In genomic region chr11:72684236-72684912, GRCh38 we compare ENCODE assay signal across 8 cellular contexts. TPM values are rescaled to one million over a fixed set of nuclear protein-coding genes. Genes with fewer than 3 reads are reported as not detected.
DNase-seq lines count a peak whose midpoint lies in the region; ATAC-seq and TF ChIP-seq lines count a peak whose summit lies in the region.

No MANE protein-coding gene starts in this region.

- H3K4me2 ChIP-seq in OCI-LY3 (ENCODE audit: low read length): no peak overlapping the region

- intact Hi-C loops in posterior vena cava (cut with DNase I): no loop called here

- H3K9ac ChIP-seq in OCI-LY3 (ENCODE audit: low read length): no peak overlapping the region

- ATAC-seq in GM21786 (IDR thresholded peaks at IDR 0.05; ENCODE audit: unreplicated experiment): peak; percentile 49

- no peaks in the 10 kb centered on the region for H3K4me1 ChIP-seq in OCI-LY3 (ENCODE audit: low read length)

- TF ChIP-seq CTCF in C4-2B (conservative IDR thresholded peaks at IDR 0.05) (peak; percentile 47), OCI-LY3 (IDR thresholded peaks at IDR 0.05; ENCODE audit: low read depth, low read length) (peak; percentile 45), fibroblast of villous mesenchyme (IDR thresholded peaks at IDR 0.05; ENCODE audit: insufficient read depth, low read depth, low read length) (peak; percentile 75)

- no peaks in the 10 kb centered on the region for H3K79me2 ChIP-seq in OCI-LY3 (ENCODE audit: low read length)

- DNase-seq in activated T-cell treated with anti-CD3 and anti-CD28 coated beads, Interleukin-2, amount 50 U/mL, for 1 hour: peak; percentile 51
- DNase-seq in fibroblast of villous mesenchyme (ENCODE audit: low read depth): peak; percentile 61
- DNase-seq in posterior vena cava (ENCODE audit: low spot score): peak; percentile 93
- DNase-seq in NCI-H128 (lab: John Stamatoyannopoulos, UW; ENCODE audit: unreplicated experiment): no peak
- no peak for DNase-seq in NCI-H2107 treated with DMSO at 0.1 percent for 48 hours (lab: John Stamatoyannopoulos, UW; ENCODE audit: unreplicated experiment)

- no peaks in the 10 kb centered on the region for H3K9me3 ChIP-seq in OCI-LY3 (ENCODE audit: insufficient read depth, low read length)

- peaks cover 25% of the 10 kb centered on the region for H3K36me3 ChIP-seq in OCI-LY3 (replicated peaks; ENCODE audit: low read depth, low read length)

- H3K27ac ChIP-seq in C4-2B (no peak overlapping the region), OCI-LY3 (ENCODE audit: low read length) (no peak overlapping the region)

- peaks cover 24% of the 10 kb centered on the region for H4K20me1 ChIP-seq in OCI-LY3 (ENCODE audit: insufficient read depth, low read length)

- no peaks in the 10 kb centered on the region for H3K27me3 ChIP-seq in OCI-LY3 (ENCODE audit: low read depth, low read length)

- no peak overlapping the region for H2AFZ ChIP-seq in OCI-LY3 (ENCODE audit: low read depth, low read length)

- H3K4me3 ChIP-seq in OCI-LY3 (ENCODE audit: low read length): no peak overlapping the region
- no peak overlapping the region for H3K4me3 ChIP-seq in fibroblast of villous mesenchyme (ENCODE audit: low read depth, low read length)

RNA-seq across cellular contexts. Expression of gene PDE2A, which starts 10.2 kb away (rescaled TPM):
- total RNA-seq in fibroblast of villous mesenchyme (under 0.01 TPM in 2 replicates), posterior vena cava (10 to 100 TPM; 33.0 to 38.8 TPM)

Comparison
In these comparisons a context has a peak if more than half of its experiments do, and no peak if none do; other contexts are left out.
1. DNase-seq: peak in activated T-cell treated with anti-CD3 and anti-CD28 coated beads, Interleukin-2, amount 50 U/mL, for 1 hour (single experiment), fibroblast of villous mesenchyme (single experiment) and posterior vena cava (single experiment); none in NCI-H128 (single experiment) and NCI-H2107 treated with DMSO at 0.1 percent for 48 hours (single experiment).
2. RNA of gene PDE2A, which starts 10.2 kb away (total RNA-seq): 33.0 to 38.8 TPM in posterior vena cava; under 0.01 TPM in fibroblast of villous mesenchyme; every median in the first group is over 10 times any median in the second.
3. Peak in every context shown above with its lines, with median percentiles within 50 percentile points of each other: CTCF ChIP-seq.